Comparison of ENCODE assay signal across 20 cellular contexts in the genomic region with DNA sequence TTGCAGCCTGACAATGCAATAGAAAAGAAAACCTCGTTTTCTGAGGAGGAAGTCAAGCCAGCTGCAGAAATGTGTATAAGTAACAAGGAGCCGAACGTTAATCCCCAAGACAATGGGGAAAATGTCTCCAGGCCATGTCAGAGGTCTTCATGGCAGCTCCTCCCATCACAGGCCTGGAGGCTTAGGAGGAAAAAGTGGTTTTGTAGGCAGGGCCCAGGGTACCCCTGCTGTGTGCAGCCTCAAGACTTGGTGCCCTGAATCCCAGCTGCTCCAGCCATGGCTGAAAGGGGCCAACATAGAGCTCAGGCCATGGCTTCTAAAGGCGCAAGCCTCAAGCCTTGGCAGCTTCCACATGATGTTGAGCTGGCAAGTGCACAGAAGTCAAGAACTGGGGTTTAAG.
"Had no signal": no experiment of that assay in that cellular context is flagged by ENCODE, and none has a peak within 500 bp of the region (broad histone marks: within the 10 kb centered on the region; RNA-seq: fewer than 3 reads in every experiment).

No MANE protein-coding gene starts in this region.

- H3K4me1 Mint-ChIP-seq: IgD-negative memory B cell had no signal

- H3K9ac ChIP-seq: SK-N-SH had no signal

- H3K4me3 Mint-ChIP-seq: IgD-negative memory B cell, T-cell had no signal

- H3K27ac Mint-ChIP-seq: IgD-negative memory B cell, T-cell had no signal

- H3K9me3 ChIP-seq: SK-N-SH had no signal

- H3K27me3 Mint-ChIP-seq: IgD-negative memory B cell, T-cell had no signal

- DNase-seq: KBM-7, NCI-H1092, NCI-H1105 treated with DMSO at 0.1 percent for 48 hours, NCI-H1417 treated with DMSO at 0.1 percent for 48 hours, NCI-H146, NCI-H1694 treated with DMSO at 0.1 percent for 48 hours, NCI-H1930, NCI-H2081, NCI-H2107, NCI-H2227 treated with DMSO at 0.1 percent for 48 hours, NCI-H524, NCI-H69, NCI-H774, PC-3, SHP77, SK-N-SH, SW 1271, T-cell had no signal

- H3K27ac ChIP-seq: RWPE1 had no signal
